14 cellular contexts compared by ENCODE assay signal in genomic region chr6:36897629-36898028, GRCh38. TPM values are rescaled to one million over a fixed set of nuclear protein-coding genes. Genes with fewer than 3 reads are reported as not detected.
A peak's percentile ranks its signal among the peaks of the same experiment; 100 is the strongest.
DNase-seq lines count a peak whose midpoint lies in the region; ATAC-seq and TF ChIP-seq lines count a peak whose summit lies in the region.
"Had no signal": no experiment of that assay in that cellular context is flagged by ENCODE, and none has a peak within 500 bp of the region (broad histone marks: within the 10 kb centered on the region; RNA-seq: fewer than 3 reads in every experiment).

No MANE protein-coding gene starts in this region.

- H3K4me3 ChIP-seq in epithelial cell of proximal tubule (ENCODE audit: low read depth, low read length), result no peak overlapping the region
- H3K4me3 ChIP-seq: esophagus squamous epithelium, lower lobe of right lung, sigmoid colon had no signal

- DNase-seq in NCI-H82 (lab: John Stamatoyannopoulos, UW) (peak; percentile 26), NCI-H82 treated with DMSO at 0.1 percent for 48 hours (lab: John Stamatoyannopoulos, UW; ENCODE audit: unreplicated experiment) (no peak), RKO (ENCODE audit: low spot score) (peak; percentile 22), epithelial cell of proximal tubule (ENCODE audit: low read depth) (no peak), sciatic nerve (ENCODE audit: low spot score) (no peak), activated T-cell treated with anti-CD3 and anti-CD28 coated beads for 4 hours (no peak)
- no peak for DNase-seq in natural killer cell treated with Interleukin-12 subunit alpha and Interleukin-12 subunit beta and Interleukin-15 and Interleukin-18, amount 100 ng/mL, for 72 hours (ENCODE audit: low spot score)
- DNase-seq in activated CD8-positive, alpha-beta memory T cell treated with anti-CD3 and anti-CD28 coated beads for 24 hours, result no peak
- DNase-seq: activated CD4-positive, CD25-positive, alpha-beta regulatory T cell; esophagus squamous epithelium; lower lobe of right lung; sigmoid colon; stimulated activated CD8-positive, alpha-beta memory T cell treated with anti-CD3 and anti-CD28 coated beads, Interleukin-4, amount 100 ng/mL, for 48 hours had no signal

- ATAC-seq in sciatic nerve, result peak; percentile 91
- no peak for ATAC-seq in natural killer cell treated with Interleukin-12 subunit alpha and Interleukin-12 subunit beta and Interleukin-15 and Interleukin-18, amount 100 ng/mL, for 72 hours

- intact Hi-C loops in sciatic nerve (cut with DNase I), result no loop called here

- H3K4me1 Mint-ChIP-seq in natural killer cell treated with Interleukin-12 subunit alpha and Interleukin-12 subunit beta and Interleukin-15 and Interleukin-18, amount 100 ng/mL, for 72 hours (ENCODE audit: low read depth in 2 of 2), result peaks cover 4% of the 10 kb centered on the region in 2 donors

- H3K9me3 Mint-ChIP-seq in natural killer cell treated with Interleukin-12 subunit alpha and Interleukin-12 subunit beta and Interleukin-15 and Interleukin-18, amount 100 ng/mL, for 72 hours, result no peaks in the 10 kb centered on the region

- peaks cover 16% of the 10 kb centered on the region for H3K36me3 Mint-ChIP-seq in natural killer cell treated with Interleukin-12 subunit alpha and Interleukin-12 subunit beta and Interleukin-15 and Interleukin-18, amount 100 ng/mL, for 72 hours

- no peak overlapping the region for H3K4me3 Mint-ChIP-seq in natural killer cell treated with Interleukin-12 subunit alpha and Interleukin-12 subunit beta and Interleukin-15 and Interleukin-18, amount 100 ng/mL, for 72 hours

- peak; percentile 32 for TF ChIP-seq CTCF in epithelial cell of proximal tubule (conservative IDR thresholded peaks at IDR 0.05; ENCODE audit: low read depth, low read length)

- no peaks in the 10 kb centered on the region for H3K27me3 Mint-ChIP-seq in natural killer cell treated with Interleukin-12 subunit alpha and Interleukin-12 subunit beta and Interleukin-15 and Interleukin-18, amount 100 ng/mL, for 72 hours

- no peak overlapping the region for H3K27ac Mint-ChIP-seq in natural killer cell treated with Interleukin-12 subunit alpha and Interleukin-12 subunit beta and Interleukin-15 and Interleukin-18, amount 100 ng/mL, for 72 hours

RNA-seq across cellular contexts. Expression of gene C6orf89, which starts 11.9 kb away (rescaled TPM):
- total RNA-seq in epithelial cell of proximal tubule (16.3 and 18.7 TPM in 2 replicates), sciatic nerve (56.6 TPM)
- 10 to 100 TPM; 40.4 to 44.4 TPM for total RNA-seq in natural killer cell treated with Interleukin-12 subunit alpha and Interleukin-12 subunit beta and Interleukin-15 and Interleukin-18, amount 100 ng/mL, for 72 hours

RNA-seq across cellular contexts. Expression of gene PPIL1, which starts 23.0 kb away (rescaled TPM):
- total RNA-seq in epithelial cell of proximal tubule (26.6 and 76.6 TPM in 2 replicates), sciatic nerve (12.7 TPM)
- 10 to 100 TPM; 30.3 to 40.8 TPM for total RNA-seq in natural killer cell treated with Interleukin-12 subunit alpha and Interleukin-12 subunit beta and Interleukin-15 and Interleukin-18, amount 100 ng/mL, for 72 hours

RNA-seq across cellular contexts. Expression of gene PI16, which starts 56.9 kb away (rescaled TPM):
- total RNA-seq in epithelial cell of proximal tubule (not detected in 2 replicates), sciatic nerve (91.7 TPM)
- not detected for total RNA-seq in natural killer cell treated with Interleukin-12 subunit alpha and Interleukin-12 subunit beta and Interleukin-15 and Interleukin-18, amount 100 ng/mL, for 72 hours
- total RNA-seq: LHCN-M2 had no signal

RNA-seq across cellular contexts. Expression of gene CPNE5, which starts 58.4 kb away (rescaled TPM):
- total RNA-seq in epithelial cell of proximal tubule, result 0.58 TPM in 1 of 2 replicates, not detected in the other
- total RNA-seq in sciatic nerve, result 6.9 TPM
- total RNA-seq in natural killer cell treated with Interleukin-12 subunit alpha and Interleukin-12 subunit beta and Interleukin-15 and Interleukin-18, amount 100 ng/mL, for 72 hours, result 1 to 10 TPM; 2.9 to 4.0 TPM
- total RNA-seq: LHCN-M2 had no signal

Comparison
In these comparisons a context has a peak if more than half of its experiments do, and no peak if none do; other contexts are left out.
1. DNase-seq: peak in NCI-H82 (single experiment) and RKO (single experiment); none in NCI-H82 treated with DMSO at 0.1 percent for 48 hours (single experiment), epithelial cell of proximal tubule (single experiment), sciatic nerve (single experiment), activated T-cell treated with anti-CD3 and anti-CD28 coated beads for 4 hours (single experiment), natural killer cell treated with Interleukin-12 subunit alpha and Interleukin-12 subunit beta and Interleukin-15 and Interleukin-18, amount 100 ng/mL, for 72 hours (single experiment) and activated CD8-positive, alpha-beta memory T cell treated with anti-CD3 and anti-CD28 coated beads for 24 hours (single experiment).
2. RNA of gene PI16, which starts 56.9 kb away (total RNA-seq): 91.7 TPM in sciatic nerve (single experiment); not detected in natural killer cell treated with Interleukin-12 subunit alpha and Interleukin-12 subunit beta and Interleukin-15 and Interleukin-18, amount 100 ng/mL, for 72 hours and not detected in epithelial cell of proximal tubule; every median in the first group is over 10 times any median in the second.